Comparison of ENCODE assay signal across 11 cellular contexts in genomic region chr5:164296603-164297080, GRCh38.
DNase-seq lines count a peak whose midpoint lies in the region; ATAC-seq and TF ChIP-seq lines count a peak whose summit lies in the region.
"Had no signal": no experiment of that assay in that cellular context is flagged by ENCODE, and none has a peak within 500 bp of the region (broad histone marks: within the 10 kb centered on the region; RNA-seq: fewer than 3 reads in every experiment).

No MANE protein-coding gene starts in this region.

- no peak overlapping the region for H3K23ac ChIP-seq in neuronal stem cell (ENCODE audit: low read depth, low read length, poor library complexity)

- in situ Hi-C loops in HAP-1 (cut with MboI; ENCODE audit: low sequenced_read_pairs) = no loop called here

- H3K4ac ChIP-seq in neuronal stem cell (ENCODE audit: low read length) = no peak overlapping the region

- H2BK12ac ChIP-seq in neuronal stem cell (ENCODE audit: low read length) = no peak overlapping the region

- no peak for ATAC-seq in GM21619 (IDR thresholded peaks at IDR 0.05; ENCODE audit: unreplicated experiment)

- no peak overlapping the region for H2BK15ac ChIP-seq in neuronal stem cell (ENCODE audit: low read length)

- no peak overlapping the region for H2BK5ac ChIP-seq in neuronal stem cell (ENCODE audit: low read length)

- no peak overlapping the region for H4K8ac ChIP-seq in neuronal stem cell (ENCODE audit: low read depth, low read length)

- no peaks in the 10 kb centered on the region for H3K36me3 ChIP-seq in neuronal stem cell (replicated peaks in 1 of 2; ENCODE audit: control insufficient read depth in 2 of 2, insufficient read depth in 2 of 2, low read length in 2 of 2)
- no peaks in the 10 kb centered on the region for H3K36me3 ChIP-seq in HAP-1 (replicated peaks)

- no peaks in the 10 kb centered on the region for H3K79me1 ChIP-seq in neuronal stem cell (ENCODE audit: low read depth, low read length)

- peaks cover 0 to 17% (median 0%) of the 10 kb centered on the region in 3 experiments for H3K27me3 ChIP-seq in neuronal stem cell (ENCODE audit: control insufficient read depth in 3 of 3, insufficient read depth in 3 of 3, low read depth in 1 of 3, low read length in 3 of 3)
- no peaks in the 10 kb centered on the region for H3K27me3 ChIP-seq in HAP-1 (ENCODE audit: low read depth)

- DNase-seq in HEK293T (ENCODE audit: extremely low spot score) (peak; percentile 34), amniotic epithelial cell (ENCODE audit: low read depth) (peak; percentile 32), hepatic stellate cell (ENCODE audit: low spot score) (peak; percentile 2), neuronal stem cell (ENCODE audit: low spot score) (peak; percentile 88), NCI-H345 (lab: John Stamatoyannopoulos, UW) (no peak), HAP-1 (ENCODE audit: low spot score in 2 of 2) (no peak), NCI-H2029 (lab: John Stamatoyannopoulos, UW) (no peak)
- DNase-seq: activated gamma-delta T cell treated with Interleukin-2 at 50 U/mL for 16 hours; CD8-positive, alpha-beta memory T cell; NCI-H1930 had no signal

- POLR2A ChIA-PET in HEK293T (lab: Yijun Ruan, JAX) = no interaction called here

- no peak overlapping the region for H3K27ac ChIP-seq in neuronal stem cell (replicated peaks; ENCODE audit: low read length)

- H3K9ac ChIP-seq in neuronal stem cell (ENCODE audit: low read depth, low read length, poor library complexity) = no peak overlapping the region

- H2AK5ac ChIP-seq in neuronal stem cell (ENCODE audit: low read depth, low read length) = no peak overlapping the region

- H3K9me3 ChIP-seq in neuronal stem cell (replicated peaks in 1 of 2; ENCODE audit: control insufficient read depth in 2 of 2, insufficient read depth in 1 of 2, low read depth in 1 of 2, low read length in 2 of 2) = peaks cover 1 to 5% of the 10 kb centered on the region in 2 donors
- no peaks in the 10 kb centered on the region for H3K9me3 ChIP-seq in HAP-1

- CTCF ChIA-PET in HEK293T (lab: Yijun Ruan, JAX) = no interaction called here

- peak overlapping the region; percentile 78 for H2AFZ ChIP-seq in neuronal stem cell (ENCODE audit: low read length)

- WGBS in neuronal stem cell (ENCODE audit: extremely low coverage in 2 of 2, insufficient read length in 2 of 2, insufficient replicate concordance in 1 of 2), 2 donors = no CpG with 5 or more reads among the region's 14 CpGs

- H4K91ac ChIP-seq in neuronal stem cell (ENCODE audit: low read depth, low read length, poor library complexity) = no peak overlapping the region

- H3K4me3 ChIP-seq in neuronal stem cell (ENCODE audit: low read length in 2 of 2) (peak overlapping the region in 1 of 2 donors; percentile 57), HAP-1 (no peak overlapping the region)

- no peak overlapping the region for H3K14ac ChIP-seq in neuronal stem cell (ENCODE audit: low read length)

- no peak overlapping the region for H2BK120ac ChIP-seq in neuronal stem cell (ENCODE audit: low read depth, low read length)

- H3K4me1 ChIP-seq in neuronal stem cell (ENCODE audit: control insufficient read depth in 2 of 2, insufficient read depth in 1 of 2, low read depth in 1 of 2, low read length in 2 of 2) (peaks cover 3 to 13% of the 10 kb centered on the region in 2 donors), HAP-1 (no peaks in the 10 kb centered on the region)

- no peak overlapping the region for H3K4me2 ChIP-seq in neuronal stem cell (ENCODE audit: insufficient read depth, low read length, poor library complexity, severe bottlenecking)

- H3K18ac ChIP-seq in neuronal stem cell (ENCODE audit: low read length) = no peak overlapping the region

TF ChIP-seq in HEK293T, 16 proteins besides CTCF, POLR2A, EP300 and RAD21:
- TF ChIP-seq LEF1 (IDR thresholded peaks at IDR 0.05; ENCODE audit: borderline replicate concordance) = no peak
- no peak for TF ChIP-seq SUZ12 (IDR thresholded peaks at IDR 0.05)
- TF ChIP-seq NFRKB (IDR thresholded peaks at IDR 0.05) = no peak
- TF ChIP-seq SP1 (IDR thresholded peaks at IDR 0.05) = no peak
- no peak; the same call in 1 of the 2 replicates for TF ChIP-seq L3MBTL2 (conservative IDR thresholded peaks at IDR 0.05)
- TF ChIP-seq FOXA1 (IDR thresholded peaks at IDR 0.05) = no peak
- TF ChIP-seq PKNOX1 (IDR thresholded peaks at IDR 0.05) = no peak

Comparison
In these comparisons a context has a peak if more than half of its experiments do, and no peak if none do; other contexts are left out.
1. DNase-seq: peak in HEK293T (single experiment), amniotic epithelial cell (single experiment), hepatic stellate cell (single experiment) and neuronal stem cell (single experiment); none in NCI-H345 (single experiment), HAP-1 (0 of 2) and NCI-H2029 (single experiment).